In the genomic region with DNA sequence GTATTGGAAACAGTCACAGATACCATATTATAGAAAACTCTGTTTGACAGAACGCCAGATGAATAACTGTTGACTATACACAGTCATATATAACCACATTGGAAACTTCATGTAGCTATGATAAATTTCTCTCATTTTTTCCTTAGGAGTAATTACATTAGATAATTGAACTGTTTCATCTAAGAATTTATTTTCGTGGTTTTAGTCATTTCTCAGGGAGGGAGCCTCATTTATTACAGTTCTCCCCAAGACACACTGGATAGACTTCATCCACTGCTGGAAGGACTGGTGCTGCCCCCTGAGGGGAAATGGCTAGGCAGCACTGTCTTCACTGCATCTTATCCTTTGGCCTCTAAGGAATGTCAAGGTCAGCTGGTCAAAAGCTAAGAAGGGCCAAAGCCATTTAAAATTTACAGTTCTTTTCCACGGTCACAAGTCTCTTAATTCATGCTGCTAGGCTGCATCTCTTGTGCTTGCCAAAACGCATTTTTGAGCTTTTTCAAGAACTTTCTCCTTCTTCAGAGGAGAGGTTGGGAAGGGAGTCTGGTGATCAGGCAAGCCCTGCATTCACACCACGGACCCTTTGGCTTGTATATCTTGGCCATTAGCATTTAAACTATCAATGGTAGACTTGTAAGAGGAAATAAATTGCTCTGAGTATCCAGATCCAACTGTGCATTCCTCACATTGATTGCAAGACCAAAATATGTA, we compare ENCODE assay signal across 12 cellular contexts.
A peak's percentile ranks its signal among the peaks of the same experiment; 100 is the strongest.
DNase-seq lines count a peak whose midpoint lies in the region; ATAC-seq and TF ChIP-seq lines count a peak whose summit lies in the region.
"Had no signal": no experiment of that assay in that cellular context is flagged by ENCODE, and none has a peak within 500 bp of the region (broad histone marks: within the 10 kb centered on the region; RNA-seq: fewer than 3 reads in every experiment).

No MANE protein-coding gene starts in this region.

- no peak overlapping the region for H3K27ac Mint-ChIP-seq in CD14-positive monocyte
- H3K27ac Mint-ChIP-seq: T-cell had no signal

- H3K27me3 ChIP-seq in RWPE2 (ENCODE audit: insufficient read depth, poor library complexity, severe bottlenecking) (no peaks in the 10 kb centered on the region), rectal smooth muscle tissue (ENCODE audit: control insufficient read depth, insufficient read depth, low read length) (no peaks in the 10 kb centered on the region)

- H3K4me1 ChIP-seq in RWPE2 (ENCODE audit: insufficient read depth, poor library complexity, severe bottlenecking): peaks cover 7% of the 10 kb centered on the region
- peaks cover 27% of the 10 kb centered on the region for H3K4me1 ChIP-seq in rectal smooth muscle tissue (ENCODE audit: control insufficient read depth, insufficient read depth, low read length)

- TF ChIP-seq CTCF in RWPE2 (IDR thresholded peaks at IDR 0.05; ENCODE audit: poor library complexity, severe bottlenecking) (peak; percentile 16), CD14-positive monocyte (IDR thresholded peaks at IDR 0.05) (no peak)

- H3K4me1 Mint-ChIP-seq in CD14-positive monocyte: peaks cover 3% of the 10 kb centered on the region
- H3K4me1 Mint-ChIP-seq: T-cell had no signal

- H3K9me3 Mint-ChIP-seq in CD14-positive monocyte: no peaks in the 10 kb centered on the region
- H3K9me3 Mint-ChIP-seq: T-cell had no signal

- no peak for ATAC-seq in RWPE2 (ENCODE audit: low read depth)
- no peak for ATAC-seq in GM18870 (IDR thresholded peaks at IDR 0.05; ENCODE audit: unreplicated experiment)
- ATAC-seq: T-cell had no signal

- H3K27me3 Mint-ChIP-seq in CD14-positive monocyte (ENCODE audit: low read depth in 3 of 3): peaks cover 0 to 6% (median 3%) of the 10 kb centered on the region in 3 donors

- H3K9ac ChIP-seq in rectal smooth muscle tissue (ENCODE audit: low read length): no peak overlapping the region

- H3K27ac ChIP-seq in RWPE2 (ENCODE audit: poor library complexity, severe bottlenecking): no peak overlapping the region
- H3K27ac ChIP-seq in rectal smooth muscle tissue (ENCODE audit: low read depth, low read length): peak overlapping the region; percentile 21

- H3K4me3 ChIP-seq in RWPE2 (ENCODE audit: severe bottlenecking) (no peak overlapping the region), rectal smooth muscle tissue (ENCODE audit: low read length) (no peak overlapping the region)

- peak; percentile 74 for DNase-seq in ELR (ENCODE audit: low read depth)
- no peak for DNase-seq in RWPE2 (ENCODE audit: low spot score)
- peak; percentile 91 for DNase-seq in fibroblast of peridontal ligament (ENCODE audit: extremely low read depth)
- no peak for DNase-seq in CD14-positive monocyte (ENCODE audit: low spot score)
- DNase-seq in GM19240 (ENCODE audit: insufficient read length, low spot score): no peak
- no peak for DNase-seq in H4 (ENCODE audit: low spot score)
- DNase-seq: activated T-cell treated with anti-CD3 and anti-CD28 coated beads, Interleukin-2, amount 50 U/mL, for 1 hour; effector CD8-positive, alpha-beta T cell; NCI-H1436 treated with DMSO at 0.1 percent for 48 hours; T-cell had no signal

- peaks cover 73% of the 10 kb centered on the region for H3K36me3 ChIP-seq in RWPE2 (ENCODE audit: low read depth)
- H3K36me3 ChIP-seq in rectal smooth muscle tissue (ENCODE audit: control insufficient read depth, insufficient read depth, low read length): no peaks in the 10 kb centered on the region

- H3K4me3 Mint-ChIP-seq in CD14-positive monocyte: no peak overlapping the region
- H3K4me3 Mint-ChIP-seq: T-cell had no signal

- H3K9me3 ChIP-seq in RWPE2 (ENCODE audit: severe bottlenecking): no peaks in the 10 kb centered on the region

- H3K36me3 Mint-ChIP-seq in CD14-positive monocyte: no peaks in the 10 kb centered on the region
- H3K36me3 Mint-ChIP-seq: T-cell had no signal

- intact Hi-C loops in CD14-positive monocyte (cut with micrococcal nuclease): no loop called here

Comparison
In these comparisons a context has a peak if more than half of its experiments do, and no peak if none do; other contexts are left out.
1. DNase-seq: peak in ELR (single experiment) and fibroblast of peridontal ligament (single experiment); none in RWPE2 (single experiment), CD14-positive monocyte (single experiment), GM19240 (single experiment) and H4 (single experiment).